In genomic region chr5:173035904-173036707, GRCh38 we compare ENCODE assay signal across 1 cellular context.
TF ChIP-seq lines count a peak whose summit lies in the region.

No MANE protein-coding gene starts in this region.

TF ChIP-seq in SK-N-SH, 30 proteins besides CTCF, POLR2A, EP300 and RAD21 (continued from another document):
- no peak for TF ChIP-seq ZBTB33 (IDR thresholded peaks at IDR 0.05; ENCODE audit: borderline replicate concordance, low read depth)
- TF ChIP-seq SMC3 (IDR thresholded peaks at IDR 0.05; ENCODE audit: low read depth, low read length), result no peak
- no peak for TF ChIP-seq NRF1 (IDR thresholded peaks at IDR 0.05; ENCODE audit: low read depth, low read length)
- TF ChIP-seq GABPA (IDR thresholded peaks at IDR 0.05; ENCODE audit: low read depth), result no peak
- no peak for TF ChIP-seq MXI1 (IDR thresholded peaks at IDR 0.05; ENCODE audit: low read depth, low read length)
- TF ChIP-seq EZH2phosphoT487 (IDR thresholded peaks at IDR 0.05; ENCODE audit: borderline replicate concordance, low read depth), result no peak
- TF ChIP-seq SIN3A (IDR thresholded peaks at IDR 0.05; ENCODE audit: borderline replicate concordance, low read depth, low read length), result no peak
- no peak for TF ChIP-seq NFIC (IDR thresholded peaks at IDR 0.05; ENCODE audit: borderline replicate concordance)
- TF ChIP-seq FOXM1 (IDR thresholded peaks at IDR 0.05; ENCODE audit: low read depth), result no peak
- no peak for TF ChIP-seq PBX3 (IDR thresholded peaks at IDR 0.05)
- TF ChIP-seq GATA2 (CRISPR knock-in tag; IDR thresholded peaks at IDR 0.05), result no peak
- TF ChIP-seq REST (IDR thresholded peaks at IDR 0.05; ENCODE audit: low read depth, low read length), result no peak
- no peak for TF ChIP-seq RCOR1 (IDR thresholded peaks at IDR 0.05; ENCODE audit: low read length)
